In genomic region chr1:65457868-65458267, GRCh38 we compare ENCODE assay signal across 22 cellular contexts. TPM values are rescaled to one million over a fixed set of nuclear protein-coding genes. Genes with fewer than 3 reads are reported as not detected.
DNase-seq lines count a peak whose midpoint lies in the region; ATAC-seq and TF ChIP-seq lines count a peak whose summit lies in the region.
"Had no signal": no experiment of that assay in that cellular context is flagged by ENCODE, and none has a peak within 500 bp of the region (broad histone marks: within the 10 kb centered on the region; RNA-seq: fewer than 3 reads in every experiment).

No MANE protein-coding gene starts in this region.

- H3K79me2 ChIP-seq in Loucy (ENCODE audit: insufficient read depth, low read length): no peaks in the 10 kb centered on the region

- no peak overlapping the region for H3K4me3 Mint-ChIP-seq in activated CD4-positive, alpha-beta T cell treated with anti-CD3 and anti-CD28 coated beads, Interleukin-2, amount 10 ng/mL, durations not matched to agents 24 days and 14 days
- H3K4me3 Mint-ChIP-seq in activated naive CD8-positive, alpha-beta T cell treated with anti-CD3 and anti-CD28 coated beads, Interleukin-2, amount 10 ng/mL, durations not matched to agents 7 days and 5 days: no peak overlapping the region
- no peak overlapping the region for H3K4me3 Mint-ChIP-seq in activated naive CD8-positive, alpha-beta T cell treated with anti-CD3 and anti-CD28 coated beads, Interleukin-2, amount 50 U/mL, for 24 hours
- H3K4me3 Mint-ChIP-seq: CD14-positive monocyte; CD4-positive, alpha-beta T cell; HFFc6 had no signal

- no peak overlapping the region for H3K9ac ChIP-seq in Loucy (ENCODE audit: low read depth, low read length, poor library complexity, severe bottlenecking)
- H3K9ac ChIP-seq: BLaER1 treated with 17β-estradiol and CSF1 and Interleukin-3, amounts not matched to agents 10 nM and 100 nM had no signal

- TF ChIP-seq CTCF in Loucy (conservative IDR thresholded peaks at IDR 0.05; ENCODE audit: low read length): no peak

- intact Hi-C loops in activated CD4-positive, alpha-beta T cell treated with anti-CD3 and anti-CD28 coated beads, Interleukin-2, amount 10 ng/mL, durations not matched to agents 24 days and 14 days (cut with micrococcal nuclease): no loop called here

- H2AFZ ChIP-seq in Loucy (ENCODE audit: low read length): no peak overlapping the region

- H3K27me3 Mint-ChIP-seq in activated CD4-positive, alpha-beta T cell treated with anti-CD3 and anti-CD28 coated beads, Interleukin-2, amount 10 ng/mL, durations not matched to agents 24 days and 14 days: no peaks in the 10 kb centered on the region
- H3K27me3 Mint-ChIP-seq in activated naive CD8-positive, alpha-beta T cell treated with anti-CD3 and anti-CD28 coated beads, Interleukin-2, amount 10 ng/mL, durations not matched to agents 7 days and 5 days: no peaks in the 10 kb centered on the region
- H3K27me3 Mint-ChIP-seq in activated naive CD8-positive, alpha-beta T cell treated with anti-CD3 and anti-CD28 coated beads, Interleukin-2, amount 50 U/mL, for 24 hours: no peaks in the 10 kb centered on the region
- H3K27me3 Mint-ChIP-seq: CD4-positive, alpha-beta T cell had no signal

- H3K4me3 ChIP-seq in Loucy (ENCODE audit: low read length, poor library complexity, severe bottlenecking): no peak overlapping the region
- H3K4me3 ChIP-seq: A549; BLaER1 treated with 17β-estradiol and CSF1 and Interleukin-3, amounts not matched to agents 10 nM and 100 nM; HAP-1 had no signal

- H3K4me2 ChIP-seq in Loucy (ENCODE audit: low read depth, low read length, poor library complexity, severe bottlenecking): peak overlapping the region; percentile 35
- H3K4me2 ChIP-seq: A549; BLaER1 treated with 17β-estradiol and CSF1 and Interleukin-3, amounts not matched to agents 10 nM and 100 nM had no signal

- H3K36me3 Mint-ChIP-seq in activated CD4-positive, alpha-beta T cell treated with anti-CD3 and anti-CD28 coated beads, Interleukin-2, amount 10 ng/mL, durations not matched to agents 24 days and 14 days (ENCODE audit: low read depth): no peaks in the 10 kb centered on the region
- peaks cover 1% of the 10 kb centered on the region for H3K36me3 Mint-ChIP-seq in activated naive CD8-positive, alpha-beta T cell treated with anti-CD3 and anti-CD28 coated beads, Interleukin-2, amount 10 ng/mL, durations not matched to agents 7 days and 5 days
- peaks cover 4% of the 10 kb centered on the region for H3K36me3 Mint-ChIP-seq in activated naive CD8-positive, alpha-beta T cell treated with anti-CD3 and anti-CD28 coated beads, Interleukin-2, amount 50 U/mL, for 24 hours (ENCODE audit: low read depth)
- H3K36me3 Mint-ChIP-seq: CD14-positive monocyte had no signal

- no peaks in the 10 kb centered on the region for H4K20me1 ChIP-seq in Loucy (ENCODE audit: insufficient read depth, low read length, poor library complexity, severe bottlenecking)
- H4K20me1 ChIP-seq: BLaER1 treated with 17β-estradiol and CSF1 and Interleukin-3, amounts not matched to agents 10 nM and 100 nM had no signal

- peaks cover 12% of the 10 kb centered on the region; the same call in 1 of the 2 replicates for H3F3A ChIP-seq in Loucy (ENCODE audit: low read depth)

- H3K36me3 ChIP-seq in Loucy (ENCODE audit: insufficient read depth, low read length): no peaks in the 10 kb centered on the region
- H3K36me3 ChIP-seq: BE2C; BLaER1 treated with 17β-estradiol and CSF1 and Interleukin-3, amounts not matched to agents 10 nM and 100 nM; HAP-1 had no signal

- no peak overlapping the region for H3K27ac Mint-ChIP-seq in activated CD4-positive, alpha-beta T cell treated with anti-CD3 and anti-CD28 coated beads, Interleukin-2, amount 10 ng/mL, durations not matched to agents 24 days and 14 days
- H3K27ac Mint-ChIP-seq in activated naive CD8-positive, alpha-beta T cell treated with anti-CD3 and anti-CD28 coated beads, Interleukin-2, amount 10 ng/mL, durations not matched to agents 7 days and 5 days: no peak overlapping the region
- H3K27ac Mint-ChIP-seq in activated naive CD8-positive, alpha-beta T cell treated with anti-CD3 and anti-CD28 coated beads, Interleukin-2, amount 50 U/mL, for 24 hours: no peak overlapping the region
- H3K27ac Mint-ChIP-seq: CD14-positive monocyte; CD4-positive, alpha-beta T cell; HFFc6 had no signal

- POLR2A ChIA-PET in activated naive CD8-positive, alpha-beta T cell treated with anti-CD3 and anti-CD28 coated beads, Interleukin-2, amount 10 ng/mL, durations not matched to agents 7 days and 5 days (lab: Charles Lee): no interaction called here

- H3K9me3 ChIP-seq in Loucy (ENCODE audit: insufficient read depth, low read depth, low read length): peaks cover 4% of the 10 kb centered on the region; the same call in 1 of the 2 replicates
- H3K9me3 ChIP-seq: A549, BE2C, HAP-1 had no signal

- H3K27me3 ChIP-seq in Loucy (ENCODE audit: insufficient read depth, low read length, poor library complexity, severe bottlenecking): no peaks in the 10 kb centered on the region
- H3K27me3 ChIP-seq: BE2C; BLaER1 treated with 17β-estradiol and CSF1 and Interleukin-3, amounts not matched to agents 10 nM and 100 nM had no signal

- H3K9me2 ChIP-seq in Loucy (replicated peaks; ENCODE audit: low read depth, low read length): no peaks in the 10 kb centered on the region

- peaks cover 7% of the 10 kb centered on the region for H3K9me3 Mint-ChIP-seq in activated CD4-positive, alpha-beta T cell treated with anti-CD3 and anti-CD28 coated beads, Interleukin-2, amount 10 ng/mL, durations not matched to agents 24 days and 14 days
- H3K9me3 Mint-ChIP-seq in activated naive CD8-positive, alpha-beta T cell treated with anti-CD3 and anti-CD28 coated beads, Interleukin-2, amount 10 ng/mL, durations not matched to agents 7 days and 5 days: peaks cover 5% of the 10 kb centered on the region
- peaks cover 15% of the 10 kb centered on the region for H3K9me3 Mint-ChIP-seq in activated naive CD8-positive, alpha-beta T cell treated with anti-CD3 and anti-CD28 coated beads, Interleukin-2, amount 50 U/mL, for 24 hours

- H3K4me1 Mint-ChIP-seq in activated CD4-positive, alpha-beta T cell treated with anti-CD3 and anti-CD28 coated beads, Interleukin-2, amount 10 ng/mL, durations not matched to agents 24 days and 14 days: peaks cover 22% of the 10 kb centered on the region
- peaks cover 19% of the 10 kb centered on the region for H3K4me1 Mint-ChIP-seq in activated naive CD8-positive, alpha-beta T cell treated with anti-CD3 and anti-CD28 coated beads, Interleukin-2, amount 10 ng/mL, durations not matched to agents 7 days and 5 days
- peaks cover 10% of the 10 kb centered on the region for H3K4me1 Mint-ChIP-seq in activated naive CD8-positive, alpha-beta T cell treated with anti-CD3 and anti-CD28 coated beads, Interleukin-2, amount 50 U/mL, for 24 hours

- peak; percentile 65 for ATAC-seq in activated naive CD8-positive, alpha-beta T cell treated with anti-CD3 and anti-CD28 coated beads, Interleukin-2, amount 10 ng/mL, durations not matched to agents 7 days and 5 days (ENCODE audit: low read depth)
- ATAC-seq in activated naive CD8-positive, alpha-beta T cell treated with anti-CD3 and anti-CD28 coated beads, Interleukin-2, amount 50 U/mL, for 24 hours: no peak
- ATAC-seq in GM18517 (IDR thresholded peaks at IDR 0.05; ENCODE audit: unreplicated experiment): no peak
- ATAC-seq: A549 had no signal

- peak; percentile 57 for DNase-seq in activated CD4-positive, alpha-beta T cell treated with anti-CD3 and anti-CD28 coated beads, Interleukin-2, amount 10 ng/mL, durations not matched to agents 24 days and 14 days
- DNase-seq in activated CD4-positive, alpha-beta T cell treated with anti-CD3 and anti-CD28 coated beads for 48 hours: no peak
- no peak for DNase-seq in activated naive CD8-positive, alpha-beta T cell treated with anti-CD3 and anti-CD28 coated beads, Interleukin-2, amount 10 ng/mL, durations not matched to agents 7 days and 5 days
- DNase-seq in activated naive CD8-positive, alpha-beta T cell treated with anti-CD3 and anti-CD28 coated beads, Interleukin-2, amount 50 U/mL, for 24 hours: no peak
- DNase-seq in cerebellum (ENCODE audit: low spot score): no peak
- DNase-seq: 8988T; ACHN; AML-193; BE2C; Calu3; CD4-positive, alpha-beta T cell; COR-L47; DMS79; GF-D8; GOT3; HFFc6 had no signal

- peaks cover 22% of the 10 kb centered on the region for H3K4me1 ChIP-seq in Loucy (ENCODE audit: insufficient read depth, low read length, poor library complexity, severe bottlenecking)
- H3K4me1 ChIP-seq: BE2C; BLaER1 treated with 17β-estradiol and CSF1 and Interleukin-3, amounts not matched to agents 10 nM and 100 nM; HAP-1 had no signal

RNA-seq across cellular contexts. Expression of gene LEPR, which starts 37.4 kb away (rescaled TPM):
- total RNA-seq in activated CD4-positive, alpha-beta T cell treated with anti-CD3 and anti-CD28 coated beads, Interleukin-2, amount 10 ng/mL, durations not matched to agents 24 days and 14 days: 1.1 and 1.2 TPM in 2 replicates
- total RNA-seq in activated naive CD8-positive, alpha-beta T cell treated with anti-CD3 and anti-CD28 coated beads, Interleukin-2, amount 10 ng/mL, durations not matched to agents 7 days and 5 days: 1 to 10 TPM; 1.9 to 2.8 TPM
- 13.2 TPM for total RNA-seq in cerebellum

RNA-seq across cellular contexts. Expression of gene LEPROT, which starts 37.4 kb away (rescaled TPM):
- 17.9 and 20.2 TPM in 2 replicates for total RNA-seq in activated CD4-positive, alpha-beta T cell treated with anti-CD3 and anti-CD28 coated beads, Interleukin-2, amount 10 ng/mL, durations not matched to agents 24 days and 14 days
- 10 to 100 TPM; 25.9 to 27.5 TPM for total RNA-seq in activated naive CD8-positive, alpha-beta T cell treated with anti-CD3 and anti-CD28 coated beads, Interleukin-2, amount 10 ng/mL, durations not matched to agents 7 days and 5 days
- total RNA-seq in cerebellum: 46.9 TPM
